Comparison of ENCODE assay signal across 1 cellular context in the genomic region with DNA sequence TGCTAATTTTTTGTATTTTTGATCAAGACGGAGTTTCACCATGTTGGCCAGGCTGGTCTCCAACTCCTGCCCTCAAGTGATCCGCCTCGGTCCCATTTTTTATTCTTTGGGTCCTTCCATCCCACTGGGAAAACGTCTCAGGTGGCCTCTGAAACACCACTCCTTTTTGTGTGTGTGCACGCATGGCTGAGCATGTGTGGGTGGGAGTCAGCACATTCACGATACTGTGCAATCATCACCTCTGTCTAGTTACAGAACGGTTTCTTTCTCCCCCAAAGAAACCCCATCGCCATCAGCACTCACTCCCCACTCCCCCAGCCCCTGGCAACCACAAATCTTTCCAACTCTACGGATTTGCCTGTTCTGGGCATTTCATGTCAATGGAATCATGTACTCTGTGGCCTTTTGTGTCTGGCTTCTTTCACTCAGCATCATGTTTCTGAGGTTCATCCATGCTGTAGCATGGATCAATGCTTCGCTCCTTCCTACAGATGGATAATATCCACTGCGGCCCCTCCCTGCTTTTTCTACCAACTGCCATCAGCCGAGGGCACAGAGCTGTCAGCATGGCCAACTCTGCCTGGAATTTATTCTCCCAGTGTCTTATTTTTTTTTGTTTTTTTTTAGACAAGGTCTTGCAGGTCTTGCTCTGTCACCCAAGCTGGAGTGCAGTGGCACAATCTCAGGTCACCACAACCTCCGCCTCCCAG.
TF ChIP-seq lines count a peak whose summit lies in the region.

No MANE protein-coding gene starts in this region.

TF ChIP-seq in GM12878, 131 proteins besides CTCF, POLR2A, EP300 and RAD21:
- TF ChIP-seq, protein P1, sequence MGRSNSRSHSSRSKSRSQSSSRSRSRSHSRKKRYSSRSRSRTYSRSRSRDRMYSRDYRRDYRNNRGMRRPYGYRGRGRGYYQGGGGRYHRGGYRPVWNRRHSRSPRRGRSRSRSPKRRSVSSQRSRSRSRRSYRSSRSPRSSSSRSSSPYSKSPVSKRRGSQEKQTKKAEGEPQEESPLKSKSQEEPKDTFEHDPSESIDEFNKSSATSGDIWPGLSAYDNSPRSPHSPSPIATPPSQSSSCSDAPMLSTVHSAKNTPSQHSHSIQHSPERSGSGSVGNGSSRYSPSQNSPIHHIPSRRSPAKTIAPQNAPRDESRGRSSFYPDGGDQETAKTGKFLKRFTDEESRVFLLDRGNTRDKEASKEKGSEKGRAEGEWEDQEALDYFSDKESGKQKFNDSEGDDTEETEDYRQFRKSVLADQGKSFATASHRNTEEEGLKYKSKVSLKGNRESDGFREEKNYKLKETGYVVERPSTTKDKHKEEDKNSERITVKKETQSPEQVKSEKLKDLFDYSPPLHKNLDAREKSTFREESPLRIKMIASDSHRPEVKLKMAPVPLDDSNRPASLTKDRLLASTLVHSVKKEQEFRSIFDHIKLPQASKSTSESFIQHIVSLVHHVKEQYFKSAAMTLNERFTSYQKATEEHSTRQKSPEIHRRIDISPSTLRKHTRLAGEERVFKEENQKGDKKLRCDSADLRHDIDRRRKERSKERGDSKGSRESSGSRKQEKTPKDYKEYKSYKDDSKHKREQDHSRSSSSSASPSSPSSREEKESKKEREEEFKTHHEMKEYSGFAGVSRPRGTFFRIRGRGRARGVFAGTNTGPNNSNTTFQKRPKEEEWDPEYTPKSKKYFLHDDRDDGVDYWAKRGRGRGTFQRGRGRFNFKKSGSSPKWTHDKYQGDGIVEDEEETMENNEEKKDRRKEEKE (IDR thresholded peaks at IDR 0.05) = no peak
- 0 out of 4 replicates have a peak, but pooled peaks of 1 of the 2 experiments have one; percentile 3 for TF ChIP-seq IKZF2 (IDR thresholded peaks at IDR 0.05)
- TF ChIP-seq, protein P2, sequence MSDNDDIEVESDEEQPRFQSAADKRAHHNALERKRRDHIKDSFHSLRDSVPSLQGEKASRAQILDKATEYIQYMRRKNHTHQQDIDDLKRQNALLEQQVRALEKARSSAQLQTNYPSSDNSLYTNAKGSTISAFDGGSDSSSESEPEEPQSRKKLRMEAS (IDR thresholded peaks at IDR 0.05; ENCODE audit: low read depth, low read length) = no peak
- peak; percentile 39 for TF ChIP-seq EED (IDR thresholded peaks at IDR 0.05; ENCODE audit: low read depth)
- peak; percentile 36 for TF ChIP-seq RUNX3 (IDR thresholded peaks at IDR 0.05; ENCODE audit: low read length)
- peak in 1 of 2 experiments; percentile 75; a peak in 2 of 3 replicates for TF ChIP-seq EGR1 (IDR thresholded peaks at IDR 0.05; ENCODE audit: borderline replicate concordance in 1 of 2, low read depth in 2 of 2, low read length in 2 of 2)
- TF ChIP-seq PAX5 (IDR thresholded peaks at IDR 0.05; ENCODE audit: borderline replicate concordance, low read depth, low read length) = peak; percentile 98
- TF ChIP-seq ETV6 (conservative IDR thresholded peaks at IDR 0.05 in 1 of 2, IDR thresholded peaks at IDR 0.05 in 1 of 2; ENCODE audit: borderline replicate concordance in 1 of 2, low read depth in 1 of 2) = no peak
